Comparison of ENCODE assay signal across 40 cellular contexts in genomic region chr4:78200949-78201348, GRCh38.
"Had no signal": no experiment of that assay in that cellular context is flagged by ENCODE, and none has a peak within 500 bp of the region (broad histone marks: within the 10 kb centered on the region; RNA-seq: fewer than 3 reads in every experiment).

No MANE protein-coding gene starts in this region.

- FAIRE-seq: astrocyte, bronchial epithelial cell had no signal

- H3K36me3 ChIP-seq: adrenal gland, ascending aorta, brain microvascular endothelial cell, breast epithelium, cardiac muscle cell had no signal

- H3K4me1 Mint-ChIP-seq: activated naive CD4-positive, alpha-beta T cell treated with anti-CD3 and anti-CD28 coated beads, Interleukin-2, amount 10 ng/mL, durations not matched to agents 7 days and 5 days; activated naive CD4-positive, alpha-beta T cell treated with anti-CD3 and anti-CD28 coated beads, Interleukin-2, amount 50 U/mL, for 24 hours; activated naive CD8-positive, alpha-beta T cell treated with anti-CD3 and anti-CD28 coated beads for 36 hours; activated naive CD8-positive, alpha-beta T cell treated with anti-CD3 and anti-CD28 coated beads, Interleukin-2, amount 10 ng/mL, durations not matched to agents 7 days and 5 days; activated naive CD8-positive, alpha-beta T cell treated with anti-CD3 and anti-CD28 coated beads, Interleukin-2, amount 50 U/mL, for 24 hours; activated T-helper 17 cell treated with anti-CD3 and anti-CD28 coated beads, Interleukin-2, amount 50 U/mL, for 72 hours; central memory CD8-positive, alpha-beta T cell had no signal

- DNase-seq: activated effector memory CD4-positive, alpha-beta T cell treated with anti-CD3 and anti-CD28 coated beads, Interleukin-2, amount 50 U/mL, for 16 hours; activated effector memory CD4-positive, alpha-beta T cell treated with Interleukin-2 at 50 U/mL for 16 hours; activated gamma-delta T cell; activated gamma-delta T cell treated with Interleukin-2 at 50 U/mL for 16 hours; activated naive CD4-positive, alpha-beta T cell; activated naive CD4-positive, alpha-beta T cell treated with anti-CD3 and anti-CD28 coated beads for 36 hours; activated naive CD4-positive, alpha-beta T cell treated with anti-CD3 and anti-CD28 coated beads, Interleukin-2, amount 10 ng/mL, durations not matched to agents 7 days and 5 days; activated naive CD4-positive, alpha-beta T cell treated with anti-CD3 and anti-CD28 coated beads, Interleukin-2, amount 50 U/mL, for 16 hours; activated naive CD4-positive, alpha-beta T cell treated with Interleukin-2 at 50 U/mL for 16 hours; activated naive CD8-positive, alpha-beta T cell treated with anti-CD3 and anti-CD28 coated beads for 36 hours; activated naive CD8-positive, alpha-beta T cell treated with anti-CD3 and anti-CD28 coated beads, Interleukin-2, amount 10 ng/mL, durations not matched to agents 7 days and 5 days; activated naive CD8-positive, alpha-beta T cell treated with anti-CD3 and anti-CD28 coated beads, Interleukin-2, amount 50 U/mL, for 24 hours; activated T-cell treated with anti-CD3 and anti-CD28 coated beads, Interleukin-2, amount 50 U/mL, for 1 hour; activated T-cell treated with anti-CD3 and anti-CD28 coated beads, Interleukin-2, amount 50 U/mL, for 24 hours; activated T-cell treated with anti-CD3 and anti-CD28 coated beads, Interleukin-2, amount 50 U/mL, for 4 hours; activated T-cell treated with anti-CD3 and anti-CD28 coated beads, Interleukin-2, amount 50 U/mL, for 48 hours; activated T-cell treated with anti-CD3 and anti-CD28 coated beads, Interleukin-2, amount 50 U/mL, for 72 hours; adrenal gland; amniotic stem cell; amygdala; anterior cingulate cortex; aorta; body of pancreas; brain microvascular endothelial cell; caudate nucleus; central memory CD4-positive, alpha-beta T cell; cerebellar nuclear complex had no signal

- H3K4me3 Mint-ChIP-seq: activated naive CD4-positive, alpha-beta T cell treated with anti-CD3 and anti-CD28 coated beads for 36 hours; activated naive CD4-positive, alpha-beta T cell treated with anti-CD3 and anti-CD28 coated beads, Interleukin-2, amount 10 ng/mL, durations not matched to agents 7 days and 5 days; activated naive CD4-positive, alpha-beta T cell treated with anti-CD3 and anti-CD28 coated beads, Interleukin-2, amount 50 U/mL, for 24 hours; activated naive CD8-positive, alpha-beta T cell; activated naive CD8-positive, alpha-beta T cell treated with anti-CD3 and anti-CD28 coated beads for 36 hours; activated naive CD8-positive, alpha-beta T cell treated with anti-CD3 and anti-CD28 coated beads, Interleukin-2, amount 10 ng/mL, durations not matched to agents 7 days and 5 days; activated naive CD8-positive, alpha-beta T cell treated with anti-CD3 and anti-CD28 coated beads, Interleukin-2, amount 50 U/mL, for 24 hours; activated T-cell treated with anti-CD3 and anti-CD28 coated beads, Interleukin-2, amount 50 U/mL, for 24 hours; activated T-cell treated with anti-CD3 and anti-CD28 coated beads, Interleukin-2, amount 50 U/mL, for 4 hours; activated T-cell treated with anti-CD3 and anti-CD28 coated beads, Interleukin-2, amount 50 U/mL, for 72 hours; activated T-helper 1 cell treated with anti-CD3 and anti-CD28 coated beads, Interleukin-12 subunit alpha, Interleukin-12 subunit beta, Interleukin-2, Interleukin-4 antibody, amounts not matched to agents 30 ng/mL and 10 ng/mL and 1 ng/mL, durations not matched to agents 14 hours and 24 hours and 36 hours; activated T-helper 17 cell treated with anti-CD3 and anti-CD28 coated beads, Interleukin-2, amount 50 U/mL, for 72 hours; brain; central memory CD8-positive, alpha-beta T cell had no signal

- ATAC-seq: activated naive CD4-positive, alpha-beta T cell treated with anti-CD3 and anti-CD28 coated beads, Interleukin-2, amount 50 U/mL, for 72 hours; activated naive CD8-positive, alpha-beta T cell treated with anti-CD3 and anti-CD28 coated beads, Interleukin-2, amount 50 U/mL, for 24 hours; activated T-cell treated with anti-CD3 and anti-CD28 coated beads, Interleukin-2, amount 50 U/mL, for 4 hours; activated T-cell treated with anti-CD3 and anti-CD28 coated beads, Interleukin-2, amount 50 U/mL, for 72 hours; activated T-helper 17 cell treated with anti-CD3 and anti-CD28 coated beads, Interleukin-2, amount 50 U/mL, for 72 hours; body of pancreas had no signal

- H3K27ac ChIP-seq: adrenal gland, ascending aorta, body of pancreas, brain microvascular endothelial cell, breast epithelium, cardiac muscle cell had no signal

- H3K9me3 ChIP-seq: adrenal gland, ascending aorta, body of pancreas, breast epithelium had no signal

- H3K9me3 Mint-ChIP-seq: activated naive CD4-positive, alpha-beta T cell treated with anti-CD3 and anti-CD28 coated beads for 36 hours; activated naive CD4-positive, alpha-beta T cell treated with anti-CD3 and anti-CD28 coated beads, Interleukin-2, amount 10 ng/mL, durations not matched to agents 7 days and 5 days; activated naive CD4-positive, alpha-beta T cell treated with anti-CD3 and anti-CD28 coated beads, Interleukin-2, amount 50 U/mL, for 24 hours; activated naive CD4-positive, alpha-beta T cell treated with anti-CD3 and anti-CD28 coated beads, Interleukin-2, amount 50 U/mL, for 72 hours; activated naive CD8-positive, alpha-beta T cell treated with anti-CD3 and anti-CD28 coated beads for 36 hours; activated naive CD8-positive, alpha-beta T cell treated with anti-CD3 and anti-CD28 coated beads, Interleukin-2, amount 50 U/mL, for 24 hours; activated T-cell treated with anti-CD3 and anti-CD28 coated beads, Interleukin-2, amount 50 U/mL, for 24 hours; activated T-helper 2 cell treated with anti-CD3 and anti-CD28 coated beads, Interferon-gamma antibody, Interleukin-2, Interleukin-4, amounts not matched to agents 10 μg/mL and 5 μg/mL and 100 μg/mL, durations not matched to agents 14 hours and 24 hours and 36 hours had no signal

- H3K27ac Mint-ChIP-seq: activated naive CD4-positive, alpha-beta T cell treated with anti-CD3 and anti-CD28 coated beads for 36 hours; activated naive CD4-positive, alpha-beta T cell treated with anti-CD3 and anti-CD28 coated beads, Interleukin-2, amount 10 ng/mL, durations not matched to agents 7 days and 5 days; activated naive CD4-positive, alpha-beta T cell treated with anti-CD3 and anti-CD28 coated beads, Interleukin-2, amount 50 U/mL, for 24 hours; activated naive CD4-positive, alpha-beta T cell treated with anti-CD3 and anti-CD28 coated beads, Interleukin-2, amount 50 U/mL, for 72 hours; activated naive CD8-positive, alpha-beta T cell; activated naive CD8-positive, alpha-beta T cell treated with anti-CD3 and anti-CD28 coated beads for 36 hours; activated naive CD8-positive, alpha-beta T cell treated with anti-CD3 and anti-CD28 coated beads, Interleukin-2, amount 10 ng/mL, durations not matched to agents 7 days and 5 days; activated naive CD8-positive, alpha-beta T cell treated with anti-CD3 and anti-CD28 coated beads, Interleukin-2, amount 50 U/mL, for 24 hours; activated T-cell treated with anti-CD3 and anti-CD28 coated beads, Interleukin-2, amount 50 U/mL, for 24 hours; activated T-cell treated with anti-CD3 and anti-CD28 coated beads, Interleukin-2, amount 50 U/mL, for 72 hours; activated T-helper 1 cell treated with anti-CD3 and anti-CD28 coated beads, Interleukin-12 subunit alpha, Interleukin-12 subunit beta, Interleukin-2, Interleukin-4 antibody, amounts not matched to agents 30 ng/mL and 10 ng/mL and 1 ng/mL, durations not matched to agents 14 hours and 24 hours and 36 hours; activated T-helper 17 cell treated with anti-CD3 and anti-CD28 coated beads, Interleukin-2, amount 50 U/mL, for 72 hours; activated T-helper 2 cell treated with anti-CD3 and anti-CD28 coated beads, Interferon-gamma antibody, Interleukin-2, Interleukin-4, amounts not matched to agents 10 μg/mL and 5 μg/mL and 100 μg/mL, durations not matched to agents 14 hours and 24 hours and 36 hours; brain had no signal

- H3K36me3 Mint-ChIP-seq: activated naive CD4-positive, alpha-beta T cell treated with anti-CD3 and anti-CD28 coated beads, Interleukin-2, amount 10 ng/mL, durations not matched to agents 7 days and 5 days; activated naive CD4-positive, alpha-beta T cell treated with anti-CD3 and anti-CD28 coated beads, Interleukin-2, amount 50 U/mL, for 24 hours; activated naive CD4-positive, alpha-beta T cell treated with anti-CD3 and anti-CD28 coated beads, Interleukin-2, amount 50 U/mL, for 72 hours; activated naive CD8-positive, alpha-beta T cell; activated naive CD8-positive, alpha-beta T cell treated with anti-CD3 and anti-CD28 coated beads for 36 hours; activated naive CD8-positive, alpha-beta T cell treated with anti-CD3 and anti-CD28 coated beads, Interleukin-2, amount 10 ng/mL, durations not matched to agents 7 days and 5 days; brain had no signal

- H3K27me3 ChIP-seq: adrenal gland, ascending aorta, body of pancreas, brain microvascular endothelial cell, breast epithelium, cardiac muscle cell had no signal

- H3K4me1 ChIP-seq: adrenal gland, ascending aorta, body of pancreas, breast epithelium had no signal

- H3K4me3 ChIP-seq: adrenal gland, ascending aorta, body of pancreas, breast epithelium, cardiac muscle cell had no signal
